ENCODE assay signal across 2 cellular contexts in genomic region chr1:216425577-216425976, GRCh38.
TF ChIP-seq lines count a peak whose summit lies in the region.

No MANE protein-coding gene starts in this region.

TF ChIP-seq in SK-N-SH, 30 proteins besides CTCF, POLR2A, EP300 and RAD21 (continued from another document):
- TF ChIP-seq ELF1 (IDR thresholded peaks at IDR 0.05) (no peak), YY1 (IDR thresholded peaks at IDR 0.05; ENCODE audit: low read depth) (no peak), MXI1 (IDR thresholded peaks at IDR 0.05; ENCODE audit: low read depth, low read length) (no peak), TEAD4 (IDR thresholded peaks at IDR 0.05; ENCODE audit: borderline replicate concordance, insufficient read depth) (no peak), REST (IDR thresholded peaks at IDR 0.05; ENCODE audit: low read depth, low read length) (no peak), GATA2 (CRISPR knock-in tag; IDR thresholded peaks at IDR 0.05) (no peak)
- TF ChIP-seq, protein P1, sequence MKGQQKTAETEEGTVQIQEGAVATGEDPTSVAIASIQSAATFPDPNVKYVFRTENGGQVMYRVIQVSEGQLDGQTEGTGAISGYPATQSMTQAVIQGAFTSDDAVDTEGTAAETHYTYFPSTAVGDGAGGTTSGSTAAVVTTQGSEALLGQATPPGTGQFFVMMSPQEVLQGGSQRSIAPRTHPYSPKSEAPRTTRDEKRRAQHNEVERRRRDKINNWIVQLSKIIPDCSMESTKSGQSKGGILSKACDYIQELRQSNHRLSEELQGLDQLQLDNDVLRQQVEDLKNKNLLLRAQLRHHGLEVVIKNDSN (IDR thresholded peaks at IDR 0.05; ENCODE audit: borderline replicate concordance, low read depth): no peak

TF ChIP-seq in SK-N-SH treated with all-trans-retinoic acid at 6 μM for 48 hours, 23 proteins besides CTCF, POLR2A, EP300 and RAD21 (continued from another document):
- TF ChIP-seq PATZ1 (CRISPR knock-in tag; IDR thresholded peaks at IDR 0.05; ENCODE audit: borderline replicate concordance): no peak
- TF ChIP-seq, protein P2, sequence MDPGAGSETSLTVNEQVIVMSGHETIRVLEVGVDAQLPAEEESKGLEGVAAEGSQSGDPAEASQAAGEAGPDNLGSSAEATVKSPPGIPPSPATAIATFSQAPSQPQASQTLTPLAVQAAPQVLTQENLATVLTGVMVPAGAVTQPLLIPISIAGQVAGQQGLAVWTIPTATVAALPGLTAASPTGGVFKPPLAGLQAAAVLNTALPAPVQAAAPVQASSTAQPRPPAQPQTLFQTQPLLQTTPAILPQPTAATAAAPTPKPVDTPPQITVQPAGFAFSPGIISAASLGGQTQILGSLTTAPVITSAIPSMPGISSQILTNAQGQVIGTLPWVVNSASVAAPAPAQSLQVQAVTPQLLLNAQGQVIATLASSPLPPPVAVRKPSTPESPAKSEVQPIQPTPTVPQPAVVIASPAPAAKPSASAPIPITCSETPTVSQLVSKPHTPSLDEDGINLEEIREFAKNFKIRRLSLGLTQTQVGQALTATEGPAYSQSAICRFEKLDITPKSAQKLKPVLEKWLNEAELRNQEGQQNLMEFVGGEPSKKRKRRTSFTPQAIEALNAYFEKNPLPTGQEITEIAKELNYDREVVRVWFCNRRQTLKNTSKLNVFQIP (CRISPR knock-in tag; IDR thresholded peaks at IDR 0.05; ENCODE audit: borderline replicate concordance, low read depth): no peak
- TF ChIP-seq PPARA (CRISPR knock-in tag; IDR thresholded peaks at IDR 0.05; ENCODE audit: borderline replicate concordance): no peak
- no peak for TF ChIP-seq RARB (CRISPR knock-in tag; IDR thresholded peaks at IDR 0.05)
- TF ChIP-seq CSDC2 (CRISPR knock-in tag; IDR thresholded peaks at IDR 0.05): no peak
- TF ChIP-seq TOX (CRISPR knock-in tag; IDR thresholded peaks at IDR 0.05; ENCODE audit: borderline replicate concordance): no peak
- TF ChIP-seq ESRRG (CRISPR knock-in tag; IDR thresholded peaks at IDR 0.05): no peak
